ENCODE assay signal across 14 cellular contexts in the genomic region with DNA sequence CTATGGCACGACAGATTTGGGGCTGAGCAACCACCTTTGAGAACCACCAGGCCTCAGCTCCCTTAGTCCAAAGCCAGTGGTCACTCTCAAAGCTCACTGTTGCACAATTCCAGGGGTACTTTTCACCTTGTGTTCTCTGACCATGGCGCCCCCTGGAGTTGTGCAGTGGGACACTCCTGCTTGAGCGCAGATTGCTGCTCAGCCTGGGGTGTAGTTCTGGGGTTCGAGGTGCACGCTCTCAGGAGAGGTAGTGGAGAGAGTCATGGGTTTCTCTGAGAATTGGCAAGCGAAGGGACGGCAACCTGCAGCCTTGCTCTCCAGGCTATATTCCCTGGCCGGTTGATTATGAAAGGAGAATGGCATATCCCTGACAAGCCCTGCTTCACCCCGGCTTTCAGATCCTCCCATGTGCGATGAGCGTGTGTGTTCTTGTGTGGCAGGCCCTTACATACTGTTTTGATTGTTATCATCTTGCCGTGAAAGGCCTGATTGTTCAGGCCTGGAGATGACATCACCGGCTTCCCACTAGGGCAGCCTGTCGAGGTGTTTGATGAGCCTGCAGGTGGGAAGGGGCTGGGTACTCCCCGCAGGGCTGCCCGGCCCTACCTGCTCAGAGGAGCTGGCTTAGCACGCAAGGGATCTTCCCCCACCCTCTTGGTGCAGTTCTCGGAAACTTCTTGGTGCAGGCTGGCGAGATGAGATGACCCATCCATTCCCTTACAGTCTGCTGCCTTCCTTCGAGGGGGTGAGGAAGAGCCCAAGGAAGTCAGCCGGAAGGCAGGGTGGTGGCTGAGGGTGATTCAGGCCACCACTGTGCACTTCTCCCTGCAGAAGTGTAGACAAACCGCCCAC.
DNase-seq lines count a peak whose midpoint lies in the region; ATAC-seq, FAIRE-seq and TF ChIP-seq lines count a peak whose summit lies in the region.
"Had no signal": no experiment of that assay in that cellular context is flagged by ENCODE, and none has a peak within 500 bp of the region (broad histone marks: within the 10 kb centered on the region; RNA-seq: fewer than 3 reads in every experiment).

No MANE protein-coding gene starts in this region.

- no peaks in the 10 kb centered on the region for H3K27me3 Mint-ChIP-seq in natural killer cell treated with Interleukin-12 subunit alpha and Interleukin-12 subunit beta and Interleukin-15 and Interleukin-18, amount 100 ng/mL, for 72 hours
- H3K27me3 Mint-ChIP-seq: activated CD4-positive, alpha-beta memory T cell treated with anti-CD3 and anti-CD28 coated beads, Interleukin-2, amount 10 ng/mL, durations not matched to agents 7 days and 5 days had no signal

- H3K27ac Mint-ChIP-seq in natural killer cell treated with Interleukin-12 subunit alpha and Interleukin-12 subunit beta and Interleukin-15 and Interleukin-18, amount 100 ng/mL, for 72 hours: no peak overlapping the region
- H3K27ac Mint-ChIP-seq: activated CD4-positive, alpha-beta memory T cell treated with anti-CD3 and anti-CD28 coated beads, Interleukin-2, amount 10 ng/mL, durations not matched to agents 7 days and 5 days had no signal

- CTCF ChIA-PET in GM10248 (lab: Yijun Ruan, JAX): interaction anchor here (1.0 to 1.1 kb wide), 2 partner anchors 15 to 102 kb away, joined by 3 to 4 read pairs; no protein-coding TSS in a partner anchor

- TF ChIP-seq CTCF in foreskin fibroblast (IDR thresholded peaks at IDR 0.05; ENCODE audit: low read depth, low read length): peak; percentile 9
- TF ChIP-seq CTCF in GM10248 (IDR thresholded peaks at IDR 0.05; ENCODE audit: control extremely low read depth, extremely low read depth, low read depth, missing control alignments): no peak

- POLR2A ChIA-PET in GM10248 (lab: Yijun Ruan, JAX): no interaction called here

- DNase-seq in DMS79 treated with DMSO at 0.1 percent for 48 hours (lab: John Stamatoyannopoulos, UW) (peak; percentile 15), DMS79 (lab: John Stamatoyannopoulos, UW) (no peak), NCI-H69 (lab: John Stamatoyannopoulos, UW) (peak; percentile 98), foreskin fibroblast (no peak), small intestine (peak; percentile 45), GM10248 (ENCODE audit: extremely low spot score) (no peak), GM12891 (ENCODE audit: insufficient read length, low spot score) (no peak)
- DNase-seq in natural killer cell treated with Interleukin-12 subunit alpha and Interleukin-12 subunit beta and Interleukin-15 and Interleukin-18, amount 100 ng/mL, for 72 hours (ENCODE audit: low spot score): no peak
- DNase-seq: activated CD4-positive, alpha-beta memory T cell treated with anti-CD3 and anti-CD28 coated beads, Interleukin-2, amount 10 ng/mL, durations not matched to agents 7 days and 5 days; NCI-H446 treated with DMSO at 0.1 percent for 48 hours; stimulated activated CD4-positive, alpha-beta T cell treated with anti-CD3 and anti-CD28 coated beads, Interleukin-4, amount 100 ng/mL, for 4 hours; uterus had no signal

- WGBS in small intestine, 3 donors: 33 to 71% (median 60%) methylated on average over 22 of the region's 22 CpGs

- no peak for ATAC-seq in natural killer cell treated with Interleukin-12 subunit alpha and Interleukin-12 subunit beta and Interleukin-15 and Interleukin-18, amount 100 ng/mL, for 72 hours

- no peaks in the 10 kb centered on the region for H3K27me3 ChIP-seq in small intestine (ENCODE audit: control insufficient read depth in 2 of 2, insufficient read depth in 2 of 2, low read length in 2 of 2)
- H3K27me3 ChIP-seq: uterus had no signal

- H3K36me3 ChIP-seq in small intestine (ENCODE audit: control insufficient read depth in 2 of 2, insufficient read depth in 2 of 2, low read length in 2 of 2): no peaks in the 10 kb centered on the region
- H3K36me3 ChIP-seq: uterus had no signal

- no peaks in the 10 kb centered on the region for H3K4me1 ChIP-seq in small intestine (ENCODE audit: control insufficient read depth in 2 of 2, insufficient read depth in 1 of 2, low read depth in 1 of 2, low read length in 1 of 2)
- H3K4me1 ChIP-seq: uterus had no signal

- no peak for FAIRE-seq in small intestine (lab: Jason Lieb, UNC)
- FAIRE-seq in GM12891 (lab: Jason Lieb, UNC): no peak
- FAIRE-seq: colon had no signal

- H3K4me3 Mint-ChIP-seq in natural killer cell treated with Interleukin-12 subunit alpha and Interleukin-12 subunit beta and Interleukin-15 and Interleukin-18, amount 100 ng/mL, for 72 hours: no peak overlapping the region
- H3K4me3 Mint-ChIP-seq: activated CD4-positive, alpha-beta memory T cell treated with anti-CD3 and anti-CD28 coated beads, Interleukin-2, amount 10 ng/mL, durations not matched to agents 7 days and 5 days had no signal

- no peaks in the 10 kb centered on the region for H3K9me3 Mint-ChIP-seq in natural killer cell treated with Interleukin-12 subunit alpha and Interleukin-12 subunit beta and Interleukin-15 and Interleukin-18, amount 100 ng/mL, for 72 hours
- H3K9me3 Mint-ChIP-seq: activated CD4-positive, alpha-beta memory T cell treated with anti-CD3 and anti-CD28 coated beads, Interleukin-2, amount 10 ng/mL, durations not matched to agents 7 days and 5 days had no signal

- no peak for TF ChIP-seq POLR2A in GM12891 (IDR thresholded peaks at IDR 0.05; ENCODE audit: low read depth, low read length)

- H3K4me1 Mint-ChIP-seq in natural killer cell treated with Interleukin-12 subunit alpha and Interleukin-12 subunit beta and Interleukin-15 and Interleukin-18, amount 100 ng/mL, for 72 hours (ENCODE audit: low read depth in 2 of 2): no peaks in the 10 kb centered on the region
- H3K4me1 Mint-ChIP-seq: activated CD4-positive, alpha-beta memory T cell treated with anti-CD3 and anti-CD28 coated beads, Interleukin-2, amount 10 ng/mL, durations not matched to agents 7 days and 5 days had no signal

- H3K9me3 ChIP-seq in small intestine (ENCODE audit: control insufficient read depth, low read depth): no peaks in the 10 kb centered on the region
- H3K9me3 ChIP-seq: uterus had no signal

- H3K4me3 ChIP-seq in foreskin fibroblast (ENCODE audit: low read depth in 1 of 2, low read length in 2 of 2) (no peak overlapping the region), small intestine (ENCODE audit: low read depth in 1 of 2, low read length in 2 of 2) (no peak overlapping the region)
- H3K4me3 ChIP-seq: lung, uterus had no signal

- H3K36me3 Mint-ChIP-seq in natural killer cell treated with Interleukin-12 subunit alpha and Interleukin-12 subunit beta and Interleukin-15 and Interleukin-18, amount 100 ng/mL, for 72 hours: no peaks in the 10 kb centered on the region

- peak overlapping the region in 1 of 2 donors; percentile 16 for H3K27ac ChIP-seq in small intestine (ENCODE audit: low read depth in 1 of 2, low read length in 1 of 2)
- H3K27ac ChIP-seq: uterus had no signal

TF ChIP-seq in GM12891, 5 proteins besides CTCF, POLR2A, EP300 and RAD21:
- no peak for TF ChIP-seq POU2F2 (IDR thresholded peaks at IDR 0.05; ENCODE audit: low read depth, low read length)
- TF ChIP-seq POLR2AphosphoS5 (IDR thresholded peaks at IDR 0.05; ENCODE audit: low read depth, low read length): no peak
- TF ChIP-seq PAX5 (IDR thresholded peaks at IDR 0.05; ENCODE audit: insufficient read depth, low read length, severe bottlenecking): no peak
- no peak for TF ChIP-seq TAF1 (IDR thresholded peaks at IDR 0.05; ENCODE audit: low read depth, low read length)
- no peak for TF ChIP-seq SPI1 (IDR thresholded peaks at IDR 0.05; ENCODE audit: low read depth, low read length)

Comparison
In these comparisons a context has a peak if more than half of its experiments do, and no peak if none do; other contexts are left out.
1. DNase-seq: peak in DMS79 treated with DMSO at 0.1 percent for 48 hours (single experiment), NCI-H69 (single experiment) and small intestine (single experiment); none in DMS79 (single experiment), foreskin fibroblast (0 of 2), GM10248 (single experiment), natural killer cell treated with Interleukin-12 subunit alpha and Interleukin-12 subunit beta and Interleukin-15 and Interleukin-18, amount 100 ng/mL, for 72 hours (single experiment) and GM12891 (single experiment).